ENCODE assay signal across 15 cellular contexts in the genomic region with DNA sequence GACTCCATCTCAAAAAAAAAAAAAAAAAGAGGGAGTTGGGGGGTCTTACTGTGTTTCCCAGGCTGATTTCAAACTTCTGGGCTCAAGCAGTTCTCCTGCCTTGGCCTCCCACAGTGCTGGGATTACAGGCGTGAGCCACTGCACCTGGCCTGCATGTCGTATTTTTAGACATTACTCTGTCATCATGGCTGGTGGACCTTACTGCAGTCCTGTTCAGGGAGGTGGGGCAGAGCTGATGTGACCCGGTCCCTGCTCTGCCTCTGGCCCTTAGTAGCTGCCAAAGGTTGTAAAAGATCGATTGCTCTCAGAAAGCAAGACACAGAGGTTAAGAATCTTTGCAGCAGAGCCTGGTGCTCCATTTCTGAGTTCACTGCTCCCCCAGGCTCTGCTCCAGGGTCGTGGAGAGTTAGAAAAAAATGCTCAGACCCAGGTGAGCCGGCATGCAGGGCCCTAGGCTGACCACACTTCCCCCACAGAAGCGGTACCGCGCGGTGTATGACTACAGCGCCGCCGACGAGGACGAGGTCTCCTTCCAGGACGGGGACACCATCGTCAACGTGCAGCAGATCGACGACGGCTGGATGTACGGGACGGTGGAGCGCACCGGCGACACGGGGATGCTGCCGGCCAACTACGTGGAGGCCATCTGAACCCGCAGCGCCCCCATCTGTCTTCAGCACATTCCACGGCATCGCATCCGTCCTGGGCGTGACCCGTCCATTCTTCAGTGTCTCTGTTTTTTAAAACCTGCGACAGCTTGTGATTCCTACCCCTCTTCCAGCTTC. TPM values are rescaled to one million over a fixed set of nuclear protein-coding genes. Genes with fewer than 3 reads are reported as not detected.
DNase-seq lines count a peak whose midpoint lies in the region; ATAC-seq, FAIRE-seq and TF ChIP-seq lines count a peak whose summit lies in the region.
"Had no signal": no experiment of that assay in that cellular context is flagged by ENCODE, and none has a peak within 500 bp of the region (broad histone marks: within the 10 kb centered on the region; RNA-seq: fewer than 3 reads in every experiment).

No MANE protein-coding gene starts in this region.

- no peaks in the 10 kb centered on the region for H3K9me3 ChIP-seq in HepG2 (ENCODE audit: low read length)
- H3K9me3 ChIP-seq: body of pancreas, SJCRH30, transverse colon had no signal

- in situ Hi-C loops in HepG2 (cut with HindIII; ENCODE audit: extremely low pct_ligation_motif_present, low pct_unique_long_range_greater_than_20kb) = no loop called here

- CTCF ChIA-PET in activated naive CD4-positive, alpha-beta T cell treated with anti-CD3 and anti-CD28 coated beads, Interleukin-2, amount 10 ng/mL, durations not matched to agents 7 days and 5 days (lab: Charles Lee) = no interaction called here
- CTCF ChIA-PET in activated CD4-positive, alpha-beta memory T cell treated with anti-CD3 and anti-CD28 coated beads, Interleukin-2, amount 10 ng/mL, durations not matched to agents 7 days and 5 days (lab: Charles Lee) = no interaction called here
- CTCF ChIA-PET in HepG2 (lab: Yijun Ruan, JAX; ENCODE audit: low intra/inter-chr PET ratio, low total read pairs) = no interaction called here

- H3K4me1 ChIP-seq in HepG2 (ENCODE audit: insufficient read depth, low read length) = peaks cover 48% of the 10 kb centered on the region

- ATAC-seq in HepG2 = no peak
- no peak for ATAC-seq in stimulated activated naive B cell treated with anti-CD40 and anti-IgM and Interleukin-4, amounts not matched to agents 10 μg/mL and 1 μg/mL and 100 μg/mL, for 72 hours (replicated peaks)
- ATAC-seq: body of pancreas had no signal

- H4K20me1 ChIP-seq in HepG2 (ENCODE audit: insufficient read depth, low read length) = no peaks in the 10 kb centered on the region; the same call in 1 of the 2 replicates

- no peaks in the 10 kb centered on the region for H3K9me3 Mint-ChIP-seq in activated naive CD4-positive, alpha-beta T cell treated with anti-CD3 and anti-CD28 coated beads, Interleukin-2, amount 10 ng/mL, durations not matched to agents 7 days and 5 days
- H3K9me3 Mint-ChIP-seq in activated CD4-positive, alpha-beta memory T cell treated with anti-CD3 and anti-CD28 coated beads, Interleukin-2, amount 10 ng/mL, durations not matched to agents 7 days and 5 days = no peaks in the 10 kb centered on the region
- no peaks in the 10 kb centered on the region for H3K9me3 Mint-ChIP-seq in stimulated activated naive B cell treated with anti-CD40 and anti-IgM and Interleukin-4, amounts not matched to agents 10 μg/mL and 1 μg/mL and 100 μg/mL, for 72 hours

- 93% methylated on average over 37 of the region's 37 CpGs for WGBS in HepG2 (ENCODE audit: low lambda C conversion rate)

- no peak for TF ChIP-seq POLR2A in HepG2 (IDR thresholded peaks at IDR 0.05; ENCODE audit: insufficient read depth in 1 of 2, low read depth in 2 of 2, low read length in 2 of 2)

- no peak overlapping the region for H2AFZ ChIP-seq in HepG2 (ENCODE audit: low read length)

- H3K27ac Mint-ChIP-seq in activated naive CD4-positive, alpha-beta T cell treated with anti-CD3 and anti-CD28 coated beads, Interleukin-2, amount 10 ng/mL, durations not matched to agents 7 days and 5 days = peak overlapping the region; percentile 2
- H3K27ac Mint-ChIP-seq in activated CD4-positive, alpha-beta memory T cell treated with anti-CD3 and anti-CD28 coated beads, Interleukin-2, amount 10 ng/mL, durations not matched to agents 7 days and 5 days = no peak overlapping the region
- H3K27ac Mint-ChIP-seq in stimulated activated naive B cell treated with anti-CD40 and anti-IgM and Interleukin-4, amounts not matched to agents 10 μg/mL and 1 μg/mL and 100 μg/mL, for 72 hours = peak overlapping the region; percentile 20

- peaks cover 28 to 55% of the 10 kb centered on the region in 2 experiments for H3K36me3 ChIP-seq in HepG2 (replicated peaks in 1 of 2; ENCODE audit: control insufficient read depth in 1 of 2, insufficient read depth in 2 of 2, low read length in 2 of 2)

- no peak overlapping the region for H3K4me2 ChIP-seq in HepG2 (ENCODE audit: low read depth, low read length)

- no peak overlapping the region for H3K4me3 ChIP-seq in HepG2 (replicated peaks in 1 of 3; ENCODE audit: insufficient read depth in 1 of 3, low read depth in 2 of 3, low read length in 3 of 3)
- H3K4me3 ChIP-seq: body of pancreas, SJCRH30, transverse colon had no signal

- no peak overlapping the region for H3K9ac ChIP-seq in HepG2 (ENCODE audit: insufficient read depth, low read depth, low read length)

- no TSS peak for BruUV-seq in HepG2 (replicated peaks; lab: Mats Ljungman, UMichigan)

- no peak overlapping the region for H3K4me3 Mint-ChIP-seq in activated naive CD4-positive, alpha-beta T cell treated with anti-CD3 and anti-CD28 coated beads, Interleukin-2, amount 10 ng/mL, durations not matched to agents 7 days and 5 days
- H3K4me3 Mint-ChIP-seq in activated CD4-positive, alpha-beta memory T cell treated with anti-CD3 and anti-CD28 coated beads, Interleukin-2, amount 10 ng/mL, durations not matched to agents 7 days and 5 days = no peak overlapping the region
- H3K4me3 Mint-ChIP-seq in stimulated activated naive B cell treated with anti-CD40 and anti-IgM and Interleukin-4, amounts not matched to agents 10 μg/mL and 1 μg/mL and 100 μg/mL, for 72 hours = no peak overlapping the region

- H3K27me3 Mint-ChIP-seq in activated naive CD4-positive, alpha-beta T cell treated with anti-CD3 and anti-CD28 coated beads, Interleukin-2, amount 10 ng/mL, durations not matched to agents 7 days and 5 days = no peaks in the 10 kb centered on the region
- no peaks in the 10 kb centered on the region for H3K27me3 Mint-ChIP-seq in activated CD4-positive, alpha-beta memory T cell treated with anti-CD3 and anti-CD28 coated beads, Interleukin-2, amount 10 ng/mL, durations not matched to agents 7 days and 5 days
- H3K27me3 Mint-ChIP-seq in stimulated activated naive B cell treated with anti-CD40 and anti-IgM and Interleukin-4, amounts not matched to agents 10 μg/mL and 1 μg/mL and 100 μg/mL, for 72 hours = no peaks in the 10 kb centered on the region

- intact Hi-C loops in HepG2 (cut with micrococcal nuclease; ENCODE audit: unreplicated experiment) = loop anchor here (5.0 to 10.0 kb wide), 2 partner anchors 46 to 236 kb away; a partner anchor contains a TSS

- no peak for FAIRE-seq in HepG2 (lab: Jason Lieb, UNC)

- DNase-seq in activated naive CD4-positive, alpha-beta T cell treated with anti-CD3 and anti-CD28 coated beads, Interleukin-2, amount 10 ng/mL, durations not matched to agents 7 days and 5 days = peak; percentile 18
- no peak for DNase-seq in activated naive CD4-positive, alpha-beta T cell treated with Interleukin-2 at 50 U/mL for 16 hours
- DNase-seq in activated CD4-positive, alpha-beta memory T cell treated with anti-CD3 and anti-CD28 coated beads, Interleukin-2, amount 10 ng/mL, durations not matched to agents 7 days and 5 days = peak; percentile 14
- no peak for DNase-seq in HepG2 (ENCODE audit: low spot score)
- no peak for DNase-seq in stimulated activated naive B cell treated with anti-CD40 and anti-IgM and Interleukin-4, amounts not matched to agents 10 μg/mL and 1 μg/mL and 100 μg/mL, for 72 hours
- DNase-seq in NCI-H1417 treated with DMSO at 0.1 percent for 48 hours (lab: John Stamatoyannopoulos, UW) = no peak
- no peak for DNase-seq in NCI-H1092 treated with DMSO at 0.1 percent for 48 hours (lab: John Stamatoyannopoulos, UW)
- no peak for DNase-seq in midbrain (lab: John Stamatoyannopoulos, UW)
- DNase-seq: activated T-cell treated with anti-CD3 and anti-CD28 coated beads for 4 hours, body of pancreas, NCI-H1930, NCI-H774, SJCRH30, transverse colon had no signal

- no peaks in the 10 kb centered on the region for H3K79me2 ChIP-seq in HepG2 (ENCODE audit: insufficient read depth, low read length)

- no peak overlapping the region for H3K27ac ChIP-seq in HepG2 (ENCODE audit: extremely low read length, insufficient read depth, low read length)
- H3K27ac ChIP-seq: body of pancreas, SJCRH30 had no signal

- no peak for TF ChIP-seq RAD21 in HepG2 (CRISPR knock-in tag; IDR thresholded peaks at IDR 0.05)

- H3K36me3 Mint-ChIP-seq in activated naive CD4-positive, alpha-beta T cell treated with anti-CD3 and anti-CD28 coated beads, Interleukin-2, amount 10 ng/mL, durations not matched to agents 7 days and 5 days = peaks cover 57% of the 10 kb centered on the region
- peaks cover 61% of the 10 kb centered on the region for H3K36me3 Mint-ChIP-seq in activated CD4-positive, alpha-beta memory T cell treated with anti-CD3 and anti-CD28 coated beads, Interleukin-2, amount 10 ng/mL, durations not matched to agents 7 days and 5 days (ENCODE audit: low read depth)
- peaks cover 52 to 60% of the 10 kb centered on the region in 2 donors for H3K36me3 Mint-ChIP-seq in stimulated activated naive B cell treated with anti-CD40 and anti-IgM and Interleukin-4, amounts not matched to agents 10 μg/mL and 1 μg/mL and 100 μg/mL, for 72 hours

- TF ChIP-seq EP300 in HepG2 (IDR thresholded peaks at IDR 0.05; ENCODE audit: low read depth in 2 of 2, low read length in 2 of 2) (no peak), HepG2 (CRISPR knock-in tag; IDR thresholded peaks at IDR 0.05; ENCODE audit: borderline replicate concordance) (no peak)

- POLR2A ChIA-PET in activated CD4-positive, alpha-beta memory T cell treated with anti-CD3 and anti-CD28 coated beads, Interleukin-2, amount 10 ng/mL, durations not matched to agents 7 days and 5 days (lab: Charles Lee) = interaction anchor here (1.4 kb wide), 1 partner anchor 19 kb away, joined by 3 read pairs; no protein-coding TSS in a partner anchor
- POLR2A ChIA-PET in HepG2 (lab: Yijun Ruan, JAX) = interaction anchor here (5.4 kb wide), 1 partner anchor 48 kb away, joined by 112 read pairs; a partner anchor contains a TSS

- TF ChIP-seq CTCF in HepG2 (CRISPR knock-in tag; IDR thresholded peaks at IDR 0.05) = peak; percentile 27

- H3K27me3 ChIP-seq in HepG2 (ENCODE audit: control insufficient read depth in 1 of 2, insufficient read depth in 2 of 2, low read length in 2 of 2) = no peaks in the 10 kb centered on the region
- H3K27me3 ChIP-seq: body of pancreas, SJCRH30, transverse colon had no signal

- peaks cover 11% of the 10 kb centered on the region for H3K4me1 Mint-ChIP-seq in activated naive CD4-positive, alpha-beta T cell treated with anti-CD3 and anti-CD28 coated beads, Interleukin-2, amount 10 ng/mL, durations not matched to agents 7 days and 5 days
- peaks cover 17% of the 10 kb centered on the region for H3K4me1 Mint-ChIP-seq in activated CD4-positive, alpha-beta memory T cell treated with anti-CD3 and anti-CD28 coated beads, Interleukin-2, amount 10 ng/mL, durations not matched to agents 7 days and 5 days
- peaks cover 21 to 34% of the 10 kb centered on the region in 2 donors for H3K4me1 Mint-ChIP-seq in stimulated activated naive B cell treated with anti-CD40 and anti-IgM and Interleukin-4, amounts not matched to agents 10 μg/mL and 1 μg/mL and 100 μg/mL, for 72 hours

RNA-seq across cellular contexts. Expression of a gene that starts 48.5 kb away (rescaled TPM):
- total RNA-seq in activated CD4-positive, alpha-beta memory T cell treated with anti-CD3 and anti-CD28 coated beads, Interleukin-2, amount 10 ng/mL, durations not matched to agents 7 days and 5 days = 100 to 1,000 TPM; 193 to 196 TPM
- total RNA-seq in HepG2 (2016; rRNA removed; fragmentation: Illumina TruSeq; extraction: Trizol) = 97.0 and 110 TPM in 2 replicates
- 9.8 and 10.1 TPM in 2 replicates for total RNA-seq in HepG2 (2016; cell fraction: cytosol; rRNA removed; fragmentation: Illumina TruSeq; extraction: Trizol; ENCODE audit: low read depth)
- total RNA-seq in HepG2 (2016; cell fraction: insoluble cytoplasmic fraction; rRNA removed; fragmentation: Illumina TruSeq; extraction: Trizol) = 92.3 and 97.2 TPM in 2 replicates
- 38.1 and 38.7 TPM in 2 replicates for total RNA-seq in HepG2 (2016; cell fraction: membrane; rRNA removed; fragmentation: Illumina TruSeq; extraction: Trizol)
- total RNA-seq in HepG2 (2016; cell fraction: nucleus; rRNA removed; fragmentation: Illumina TruSeq; extraction: Trizol) = 62.5 and 68.5 TPM in 2 replicates
- polyA plus RNA-seq in HepG2 (2011; rRNA removed) = 70.1 and 80.4 TPM in 2 replicates
- 81.9 and 127 TPM in 2 replicates for polyA plus RNA-seq in HepG2 (2011; cell fraction: cytosol; rRNA removed)
- 107 and 129 TPM in 2 replicates for polyA plus RNA-seq in HepG2 (2011; cell fraction: nucleus; rRNA removed)
- polyA plus RNA-seq in HepG2 (2012) = 82.2 and 85.9 TPM in 2 replicates
- 7.2 and 8.1 TPM in 2 replicates for polyA plus RNA-seq in HepG2 (2016; cell fraction: cytosol; fragmentation: Illumina TruSeq; extraction: Trizol; ENCODE audit: low read depth)
- 138 and 161 TPM in 2 replicates for polyA plus RNA-seq in HepG2 (2016; cell fraction: insoluble cytoplasmic fraction; fragmentation: Illumina TruSeq; extraction: Trizol; ENCODE audit: low read depth)
- polyA plus RNA-seq in HepG2 (2016; cell fraction: membrane; fragmentation: Illumina TruSeq; extraction: Trizol; ENCODE audit: low read depth) = 25.1 and 28.1 TPM in 2 replicates
- 109 and 113 TPM in 2 replicates for polyA plus RNA-seq in HepG2 (2016; cell fraction: nucleus; fragmentation: Illumina TruSeq; extraction: Trizol; ENCODE audit: insufficient read depth, low read depth)
- polyA minus RNA-seq in HepG2 (2011; rRNA and poly(A)+ RNA removed; ENCODE audit: low replicate concordance) = 136 and 189 TPM in 2 replicates
- 107 and 130 TPM in 2 replicates for polyA minus RNA-seq in HepG2 (2011; cell fraction: cytosol; rRNA and poly(A)+ RNA removed)
- polyA minus RNA-seq in HepG2 (2011; cell fraction: nucleus; rRNA and poly(A)+ RNA removed) = 49.2 and 50.4 TPM in 2 replicates

RNA-seq across cellular contexts. Expression of a gene that starts 48.9 kb away (rescaled TPM):
- not detected for total RNA-seq in activated CD4-positive, alpha-beta memory T cell treated with anti-CD3 and anti-CD28 coated beads, Interleukin-2, amount 10 ng/mL, durations not matched to agents 7 days and 5 days
- not detected in 2 replicates for total RNA-seq in HepG2 (2016; rRNA removed; fragmentation: Illumina TruSeq; extraction: Trizol)
- not detected in 2 replicates for total RNA-seq in HepG2 (2016; cell fraction: cytosol; rRNA removed; fragmentation: Illumina TruSeq; extraction: Trizol; ENCODE audit: low read depth)
- not detected in 2 replicates for total RNA-seq in HepG2 (2016; cell fraction: insoluble cytoplasmic fraction; rRNA removed; fragmentation: Illumina TruSeq; extraction: Trizol)
- total RNA-seq in HepG2 (2016; cell fraction: membrane; rRNA removed; fragmentation: Illumina TruSeq; extraction: Trizol) = not detected in 2 replicates
- total RNA-seq in HepG2 (2016; cell fraction: nucleus; rRNA removed; fragmentation: Illumina TruSeq; extraction: Trizol) = not detected in 2 replicates
- not detected in 2 replicates for polyA plus RNA-seq in HepG2 (2011; rRNA removed)
- polyA plus RNA-seq in HepG2 (2011; cell fraction: cytosol; rRNA removed) = not detected in 2 replicates
- polyA plus RNA-seq in HepG2 (2011; cell fraction: nucleus; rRNA removed) = not detected in 2 replicates
- polyA plus RNA-seq in HepG2 (2012) = not detected in 2 replicates
- not detected in 2 replicates for polyA plus RNA-seq in HepG2 (2016; cell fraction: cytosol; fragmentation: Illumina TruSeq; extraction: Trizol; ENCODE audit: low read depth)
- polyA plus RNA-seq in HepG2 (2016; cell fraction: insoluble cytoplasmic fraction; fragmentation: Illumina TruSeq; extraction: Trizol; ENCODE audit: low read depth) = not detected in 2 replicates
- polyA plus RNA-seq in HepG2 (2016; cell fraction: membrane; fragmentation: Illumina TruSeq; extraction: Trizol; ENCODE audit: low read depth) = not detected in 2 replicates
- polyA plus RNA-seq in HepG2 (2016; cell fraction: nucleus; fragmentation: Illumina TruSeq; extraction: Trizol; ENCODE audit: insufficient read depth, low read depth) = not detected in 2 replicates
- polyA minus RNA-seq in HepG2 (2011; rRNA and poly(A)+ RNA removed; ENCODE audit: low replicate concordance) = not detected in 2 replicates
- polyA minus RNA-seq in HepG2 (2011; cell fraction: cytosol; rRNA and poly(A)+ RNA removed) = not detected in 2 replicates
- polyA minus RNA-seq in HepG2 (2011; cell fraction: nucleus; rRNA and poly(A)+ RNA removed) = not detected in 2 replicates
- total RNA-seq: body of pancreas, kidney epithelial cell, SJCRH30, transverse colon had no signal

Comparison
In these comparisons a context has a peak if more than half of its experiments do, and no peak if none do; other contexts are left out.
1. DNase-seq: peak in activated naive CD4-positive, alpha-beta T cell treated with anti-CD3 and anti-CD28 coated beads, Interleukin-2, amount 10 ng/mL, durations not matched to agents 7 days and 5 days (single experiment) and activated CD4-positive, alpha-beta memory T cell treated with anti-CD3 and anti-CD28 coated beads, Interleukin-2, amount 10 ng/mL, durations not matched to agents 7 days and 5 days (single experiment); none in activated naive CD4-positive, alpha-beta T cell treated with Interleukin-2 at 50 U/mL for 16 hours (single experiment), HepG2 (single experiment), stimulated activated naive B cell treated with anti-CD40 and anti-IgM and Interleukin-4, amounts not matched to agents 10 μg/mL and 1 μg/mL and 100 μg/mL, for 72 hours (single experiment), NCI-H1417 treated with DMSO at 0.1 percent for 48 hours (single experiment), NCI-H1092 treated with DMSO at 0.1 percent for 48 hours (single experiment) and midbrain (single experiment).